1 cellular context compared by ENCODE assay signal in the genomic region with DNA sequence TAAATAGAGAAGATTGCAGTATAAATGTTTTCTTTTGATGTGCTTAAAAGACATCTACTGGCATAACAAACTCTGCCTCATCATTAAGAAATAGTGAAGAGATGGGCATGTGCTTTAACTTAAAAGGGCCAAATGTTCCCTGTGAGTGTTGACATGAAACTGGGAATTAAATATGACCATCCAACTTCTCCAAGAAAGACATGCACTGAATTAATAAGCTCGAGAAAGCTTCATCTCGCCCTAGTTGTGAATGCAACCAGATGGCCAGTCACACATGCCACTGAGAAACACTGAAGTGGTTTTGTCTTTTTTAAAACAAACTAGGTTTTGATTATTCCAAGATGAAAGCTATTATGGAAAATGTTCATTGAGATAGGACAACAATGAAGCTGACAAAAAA.
TF ChIP-seq lines count a peak whose summit lies in the region.

No MANE protein-coding gene starts in this region.

TF ChIP-seq in GM23338, 12 proteins besides CTCF, POLR2A, EP300 and RAD21 (continued from another document):
- TF ChIP-seq, protein P1, sequence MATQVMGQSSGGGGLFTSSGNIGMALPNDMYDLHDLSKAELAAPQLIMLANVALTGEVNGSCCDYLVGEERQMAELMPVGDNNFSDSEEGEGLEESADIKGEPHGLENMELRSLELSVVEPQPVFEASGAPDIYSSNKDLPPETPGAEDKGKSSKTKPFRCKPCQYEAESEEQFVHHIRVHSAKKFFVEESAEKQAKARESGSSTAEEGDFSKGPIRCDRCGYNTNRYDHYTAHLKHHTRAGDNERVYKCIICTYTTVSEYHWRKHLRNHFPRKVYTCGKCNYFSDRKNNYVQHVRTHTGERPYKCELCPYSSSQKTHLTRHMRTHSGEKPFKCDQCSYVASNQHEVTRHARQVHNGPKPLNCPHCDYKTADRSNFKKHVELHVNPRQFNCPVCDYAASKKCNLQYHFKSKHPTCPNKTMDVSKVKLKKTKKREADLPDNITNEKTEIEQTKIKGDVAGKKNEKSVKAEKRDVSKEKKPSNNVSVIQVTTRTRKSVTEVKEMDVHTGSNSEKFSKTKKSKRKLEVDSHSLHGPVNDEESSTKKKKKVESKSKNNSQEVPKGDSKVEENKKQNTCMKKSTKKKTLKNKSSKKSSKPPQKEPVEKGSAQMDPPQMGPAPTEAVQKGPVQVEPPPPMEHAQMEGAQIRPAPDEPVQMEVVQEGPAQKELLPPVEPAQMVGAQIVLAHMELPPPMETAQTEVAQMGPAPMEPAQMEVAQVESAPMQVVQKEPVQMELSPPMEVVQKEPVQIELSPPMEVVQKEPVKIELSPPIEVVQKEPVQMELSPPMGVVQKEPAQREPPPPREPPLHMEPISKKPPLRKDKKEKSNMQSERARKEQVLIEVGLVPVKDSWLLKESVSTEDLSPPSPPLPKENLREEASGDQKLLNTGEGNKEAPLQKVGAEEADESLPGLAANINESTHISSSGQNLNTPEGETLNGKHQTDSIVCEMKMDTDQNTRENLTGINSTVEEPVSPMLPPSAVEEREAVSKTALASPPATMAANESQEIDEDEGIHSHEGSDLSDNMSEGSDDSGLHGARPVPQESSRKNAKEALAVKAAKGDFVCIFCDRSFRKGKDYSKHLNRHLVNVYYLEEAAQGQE (IDR thresholded peaks at IDR 0.05; ENCODE audit: unreplicated experiment) = no peak
- no peak for TF ChIP-seq EZH2phosphoT487 (IDR thresholded peaks at IDR 0.05; ENCODE audit: unreplicated experiment)
- TF ChIP-seq POLR2AphosphoS5 (IDR thresholded peaks at IDR 0.05; ENCODE audit: low read depth) = no peak
- TF ChIP-seq, protein P2, sequence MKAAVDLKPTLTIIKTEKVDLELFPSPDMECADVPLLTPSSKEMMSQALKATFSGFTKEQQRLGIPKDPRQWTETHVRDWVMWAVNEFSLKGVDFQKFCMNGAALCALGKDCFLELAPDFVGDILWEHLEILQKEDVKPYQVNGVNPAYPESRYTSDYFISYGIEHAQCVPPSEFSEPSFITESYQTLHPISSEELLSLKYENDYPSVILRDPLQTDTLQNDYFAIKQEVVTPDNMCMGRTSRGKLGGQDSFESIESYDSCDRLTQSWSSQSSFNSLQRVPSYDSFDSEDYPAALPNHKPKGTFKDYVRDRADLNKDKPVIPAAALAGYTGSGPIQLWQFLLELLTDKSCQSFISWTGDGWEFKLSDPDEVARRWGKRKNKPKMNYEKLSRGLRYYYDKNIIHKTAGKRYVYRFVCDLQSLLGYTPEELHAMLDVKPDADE (IDR thresholded peaks at IDR 0.05) = no peak
- TF ChIP-seq CREB1 (CRISPR knock-in tag; IDR thresholded peaks at IDR 0.05; ENCODE audit: low read depth) = no peak
- TF ChIP-seq NANOG (IDR thresholded peaks at IDR 0.05; ENCODE audit: borderline replicate concordance) = no peak
